In the genomic region with DNA sequence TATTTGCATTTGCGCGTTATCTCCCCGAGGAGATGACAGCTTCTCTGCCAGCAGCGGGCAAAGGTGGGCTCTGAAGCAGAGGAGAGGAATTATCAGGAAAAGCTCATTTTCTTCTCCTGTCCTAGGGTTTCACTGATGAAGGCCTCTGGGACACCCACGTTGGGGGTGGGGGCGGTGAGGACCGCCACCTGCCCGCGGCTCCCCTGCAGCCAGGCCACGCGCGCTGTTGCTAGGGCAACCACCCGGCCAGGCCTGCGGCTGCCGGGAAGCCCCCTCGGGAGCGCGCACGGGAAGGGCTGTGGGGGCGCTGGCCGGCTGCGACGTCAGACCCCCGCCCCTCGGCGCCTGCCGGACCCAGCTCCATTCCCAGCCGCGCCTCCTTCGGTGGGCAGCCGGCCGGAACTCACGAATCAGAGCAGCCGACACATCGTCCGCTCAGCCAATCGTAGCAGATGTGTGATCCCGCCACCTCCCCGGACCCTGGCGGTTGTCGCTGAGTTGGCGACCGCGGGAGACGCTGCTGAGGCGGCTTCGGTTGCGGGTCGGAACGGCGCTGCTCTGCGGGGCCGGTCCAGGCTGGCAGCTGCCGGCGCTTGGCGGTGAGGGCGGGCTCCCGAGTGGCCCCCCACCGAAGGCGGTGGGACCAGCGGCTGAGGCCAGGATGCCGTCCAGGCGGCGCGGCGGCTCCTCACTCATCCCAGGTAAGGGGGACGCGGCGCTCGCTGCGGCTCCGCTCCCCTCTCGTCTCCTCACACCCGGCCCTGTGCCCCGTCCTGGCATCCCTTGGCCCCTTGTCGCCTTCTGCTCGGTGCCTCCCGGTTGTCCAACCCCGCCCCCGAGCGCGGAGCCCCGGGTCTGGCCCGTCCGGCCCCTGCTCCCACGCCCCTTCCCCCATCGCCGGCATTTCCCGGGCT, we compare ENCODE assay signal across 8 cellular contexts. TPM values are rescaled to one million over a fixed set of nuclear protein-coding genes. Genes with fewer than 3 reads are reported as not detected.
DNase-seq lines count a peak whose midpoint lies in the region; ATAC-seq and TF ChIP-seq lines count a peak whose summit lies in the region.

A gene (plus strand): TSS at position 513 of the 914 bp plus-strand sequence. CDS start 35,092 bp downstream, outside the sequence.

- H3K4me1 ChIP-seq in rectal smooth muscle tissue (ENCODE audit: control insufficient read depth, insufficient read depth, low read length) (peaks cover 3% of the 10 kb centered on the region), vagina (peaks cover 13% of the 10 kb centered on the region)

- peak; percentile 43 for TF ChIP-seq CTCF in astrocyte of the cerebellum (IDR thresholded peaks at IDR 0.05; ENCODE audit: low read depth, low read length, missing control alignments)
- peak in 1 of 3 experiments; percentile 65 for TF ChIP-seq CTCF in vagina (IDR thresholded peaks at IDR 0.05)

- peak within 1 kb of the TSS; percentile 88 for H3K4me3 ChIP-seq in astrocyte of the cerebellum (ENCODE audit: low read depth, low read length)
- peak within 1 kb of the TSS; percentile 86 for H3K4me3 ChIP-seq in rectal smooth muscle tissue (ENCODE audit: low read length)
- peak within 1 kb of the TSS; percentile 99 to 100 for H3K4me3 ChIP-seq in vagina

- H3K9me3 ChIP-seq in vagina = no peaks in the 10 kb centered on the region

- ATAC-seq in GM18499 (IDR thresholded peaks at IDR 0.05; ENCODE audit: insufficient read depth, unreplicated experiment) (peak; percentile 94), HG02884 (IDR thresholded peaks at IDR 0.05; ENCODE audit: unreplicated experiment) (peak; percentile 95)

- H3K36me3 ChIP-seq in rectal smooth muscle tissue (ENCODE audit: control insufficient read depth, insufficient read depth, low read length) = no peaks in the 10 kb centered on the region
- no peaks in the 10 kb centered on the region for H3K36me3 ChIP-seq in vagina

- DNase-seq in NCI-H1694 (lab: John Stamatoyannopoulos, UW) (peak; percentile 84), T-helper 22 cell (ENCODE audit: low read depth) (peak; percentile 30), astrocyte of the cerebellum (ENCODE audit: low read depth) (peak; percentile 57), hepatic stellate cell (ENCODE audit: low spot score) (peak; percentile 99), vagina (ENCODE audit: extremely low spot score in 2 of 2) (peak in 1 of 2 donors; percentile 91)

- in situ Hi-C loops in astrocyte of the cerebellum (cut with HindIII; ENCODE audit: low sequenced_read_pairs) = no loop called here

- peak; percentile 61 to 93 for TF ChIP-seq POLR2A in vagina (IDR thresholded peaks at IDR 0.05)

- intact Hi-C loops in vagina (cut with DNase I) = no loop called here

- H3K9ac ChIP-seq in rectal smooth muscle tissue (ENCODE audit: low read length) = peak within 1 kb of the TSS; percentile 90

- H3K27ac ChIP-seq in rectal smooth muscle tissue (ENCODE audit: low read depth, low read length) (peak within 1 kb of the TSS; percentile 40), vagina (peak within 1 kb of the TSS; percentile 91)

- H3K27me3 ChIP-seq in rectal smooth muscle tissue (ENCODE audit: control insufficient read depth, insufficient read depth, low read length) (peaks cover 2% of the 10 kb centered on the region), vagina (no peaks in the 10 kb centered on the region)

RNA-seq across cellular contexts. Expression of the gene that starts here (rescaled TPM):
- total RNA-seq in vagina = 52.3 TPM
